In genomic region chr11:11528986-11529385, GRCh38 we compare ENCODE assay signal across 23 cellular contexts.
DNase-seq lines count a peak whose midpoint lies in the region; ATAC-seq, FAIRE-seq and TF ChIP-seq lines count a peak whose summit lies in the region.
"Had no signal": no experiment of that assay in that cellular context is flagged by ENCODE, and none has a peak within 500 bp of the region (broad histone marks: within the 10 kb centered on the region; RNA-seq: fewer than 3 reads in every experiment).

No MANE protein-coding gene starts in this region.

- TF ChIP-seq POLR2A in spleen (IDR thresholded peaks at IDR 0.05) = no peak

- no peak for FAIRE-seq in bronchial epithelial cell (lab: Jason Lieb, UNC)
- FAIRE-seq: A549, G401.6, GM12891, GM19239 had no signal

- H3K36me3 ChIP-seq in bronchial epithelial cell (ENCODE audit: control insufficient read depth, insufficient read depth, low read length) (no peaks in the 10 kb centered on the region), spleen (no peaks in the 10 kb centered on the region)
- H3K36me3 ChIP-seq: BLaER1 treated with 17β-estradiol and CSF1 and Interleukin-3, amounts not matched to agents 10 nM and 100 nM had no signal

- WGBS in spleen, 5 donors = 29 to 91% (median 75%) methylated on average over 1 of the region's 1 CpG

- H3K9me3 ChIP-seq in spleen = no peaks in the 10 kb centered on the region
- H3K9me3 ChIP-seq: A549; BLaER1 treated with 17β-estradiol and CSF1 and Interleukin-3, amounts not matched to agents 10 nM and 100 nM; Caco-2 had no signal

- TF ChIP-seq CTCF in bronchial epithelial cell (IDR thresholded peaks at IDR 0.05; ENCODE audit: insufficient read depth, low read length, severe bottlenecking) (no peak), spleen (IDR thresholded peaks at IDR 0.05 in 8 of 11, conservative IDR thresholded peaks at IDR 0.05 in 3 of 11) (no peak)

- intact Hi-C loops in spleen (cut with DNase I; ENCODE audit: low total_unique reads) = no loop called here

- H3K4me3 ChIP-seq in bronchial epithelial cell (ENCODE audit: low read depth, low read length) (no peak overlapping the region), spleen (no peak overlapping the region)
- H3K4me3 ChIP-seq: A549; BLaER1 treated with 17β-estradiol and CSF1 and Interleukin-3, amounts not matched to agents 10 nM and 100 nM had no signal

- peaks cover 0 to 6% (median 0%) of the 10 kb centered on the region in 6 donors for H3K4me1 ChIP-seq in spleen
- H3K4me1 ChIP-seq: A549; BLaER1 treated with 17β-estradiol and CSF1 and Interleukin-3, amounts not matched to agents 10 nM and 100 nM; Caco-2 had no signal

- H3K27ac ChIP-seq in spleen = no peak overlapping the region
- H3K27ac ChIP-seq: 22Rv1; A549; BLaER1 treated with 17β-estradiol and CSF1 and Interleukin-3, amounts not matched to agents 10 nM and 100 nM; C4-2B had no signal

- DNase-seq in DMS 273 (lab: John Stamatoyannopoulos, UW; ENCODE audit: unreplicated experiment) = peak; percentile 27
- no peak for DNase-seq in DMS 273 treated with DMSO at 0.1 percent for 48 hours (lab: John Stamatoyannopoulos, UW)
- DNase-seq in NCI-H69 (lab: John Stamatoyannopoulos, UW) = peak; percentile 41
- DNase-seq in bronchial epithelial cell (ENCODE audit: low read depth) = peak; percentile 66
- no peak for DNase-seq in spleen
- DNase-seq in DMS53 treated with DMSO at 0.1 percent for 48 hours (lab: John Stamatoyannopoulos, UW; ENCODE audit: unreplicated experiment) = no peak
- no peak for DNase-seq in NCI-H187 treated with DMSO at 0.1 percent for 48 hours (lab: John Stamatoyannopoulos, UW)
- DNase-seq: AML-193; Caco-2; Calu3; CD4-positive, alpha-beta T cell; CD8-positive, alpha-beta T cell; DMS153; DMS53; GF-D8 had no signal

- ATAC-seq in esophagus mucosa = peak; percentile 38
- ATAC-seq: A549; CD8-positive, alpha-beta T cell had no signal

- no peaks in the 10 kb centered on the region for H3K27me3 ChIP-seq in bronchial epithelial cell (ENCODE audit: control insufficient read depth, insufficient read depth, low read length)
- no peaks in the 10 kb centered on the region for H3K27me3 ChIP-seq in spleen (replicated peaks in 1 of 7)
- H3K27me3 ChIP-seq: BLaER1 treated with 17β-estradiol and CSF1 and Interleukin-3, amounts not matched to agents 10 nM and 100 nM had no signal

Comparison
In these comparisons a context has a peak if more than half of its experiments do, and no peak if none do; other contexts are left out.
1. DNase-seq: peak in DMS 273 (single experiment), NCI-H69 (single experiment) and bronchial epithelial cell (single experiment); none in DMS 273 treated with DMSO at 0.1 percent for 48 hours (single experiment), spleen (single experiment), DMS53 treated with DMSO at 0.1 percent for 48 hours (single experiment) and NCI-H187 treated with DMSO at 0.1 percent for 48 hours (single experiment).